ENCODE assay signal across 9 cellular contexts in genomic region chr6:19999319-20000191, GRCh38.
DNase-seq lines count a peak whose midpoint lies in the region; ATAC-seq and TF ChIP-seq lines count a peak whose summit lies in the region.
"Had no signal": no experiment of that assay in that cellular context is flagged by ENCODE, and none has a peak within 500 bp of the region (broad histone marks: within the 10 kb centered on the region; RNA-seq: fewer than 3 reads in every experiment).

No MANE protein-coding gene starts in this region.

- no peak overlapping the region for H3K27ac ChIP-seq in aorta (ENCODE audit: low read depth in 1 of 2, low read length in 2 of 2)
- H3K27ac ChIP-seq: cardiac muscle cell had no signal

- DNase-seq in ELF-1 (ENCODE audit: low read depth, low spot score), result peak; percentile 23
- peak; percentile 65 for DNase-seq in SK-MEL-5 (ENCODE audit: low read depth, low spot score)
- peak; percentile 7 for DNase-seq in renal cortical epithelial cell (ENCODE audit: low read depth)
- DNase-seq in amygdala (lab: John Stamatoyannopoulos, UW), result no peak
- DNase-seq in foreskin fibroblast, result no peak
- no peak for DNase-seq in aorta

- intact Hi-C loops in aorta (cut with DNase I), result no loop called here

- 62 to 72% methylated on average over 7 of the region's 7 CpGs for WGBS in aorta, 2 donors

- in situ Hi-C loops in SK-MEL-5 (cut with HindIII; ENCODE audit: low pct_unique_long_range_greater_than_20kb, low sequenced_read_pairs), result no loop called here

- H3K4me3 ChIP-seq in foreskin fibroblast (ENCODE audit: low read depth in 1 of 2, low read length in 2 of 2), result no peak overlapping the region
- no peak overlapping the region for H3K4me3 ChIP-seq in aorta (ENCODE audit: low read length in 2 of 2)
- H3K4me3 ChIP-seq: cardiac muscle cell had no signal

- H3K4me1 ChIP-seq in aorta (ENCODE audit: control insufficient read depth in 1 of 2, insufficient read depth in 2 of 2, low read length in 2 of 2), result no peaks in the 10 kb centered on the region

- peak; percentile 98 for ATAC-seq in GM21360 (IDR thresholded peaks at IDR 0.05; ENCODE audit: unreplicated experiment)
- peak; percentile 89 for ATAC-seq in HG03520 (IDR thresholded peaks at IDR 0.05; ENCODE audit: unreplicated experiment)
- ATAC-seq in aorta (ENCODE audit: low FRiP score), result no peak

- TF ChIP-seq CTCF in foreskin fibroblast (IDR thresholded peaks at IDR 0.05; ENCODE audit: low read depth, low read length), result no peak

- no peaks in the 10 kb centered on the region for H3K27me3 ChIP-seq in aorta (ENCODE audit: control insufficient read depth in 1 of 2, insufficient read depth in 2 of 2, low read length in 1 of 2)
- H3K27me3 ChIP-seq: cardiac muscle cell had no signal

- H3K9me3 ChIP-seq in aorta (ENCODE audit: control insufficient read depth, low read length), result no peaks in the 10 kb centered on the region

- H3K36me3 ChIP-seq in aorta (ENCODE audit: control insufficient read depth in 1 of 2, insufficient read depth in 2 of 2, low read length in 1 of 2), result no peaks in the 10 kb centered on the region
- H3K36me3 ChIP-seq: cardiac muscle cell had no signal

Comparison
In these comparisons a context has a peak if more than half of its experiments do, and no peak if none do; other contexts are left out.
1. DNase-seq: peak in ELF-1 (single experiment), SK-MEL-5 (single experiment) and renal cortical epithelial cell (single experiment); none in amygdala (0 of 56), foreskin fibroblast (0 of 2) and aorta (0 of 2).